ENCODE assay signal across 8 cellular contexts in genomic region chr1:85707990-85708825, GRCh38. TPM values are rescaled to one million over a fixed set of nuclear protein-coding genes. Genes with fewer than 3 reads are reported as not detected.
A peak's percentile ranks its signal among the peaks of the same experiment; 100 is the strongest.
DNase-seq lines count a peak whose midpoint lies in the region; TF ChIP-seq lines count a peak whose summit lies in the region.

TSS of gene ZNHIT6 (minus strand) at chr1:85708433. CDS start at chr1:85708284, 149 bp downstream.

- H3K4me3 ChIP-seq in suprapubic skin, result peak within 1 kb of the TSS; percentile 82

- under 1% methylated on average over 35 of the region's 35 CpGs for WGBS in suprapubic skin

- TF ChIP-seq CTCF in GM10248 (IDR thresholded peaks at IDR 0.05; ENCODE audit: control extremely low read depth, extremely low read depth, low read depth, missing control alignments) (no peak), HFFc6 (IDR thresholded peaks at IDR 0.05) (peak; percentile 71), suprapubic skin (IDR thresholded peaks at IDR 0.05) (peak; percentile 35 to 59)

- DNase-seq in GM10248 (ENCODE audit: extremely low spot score) (peak; percentile 84), HFFc6 (peak; percentile 97), NAMALWA (ENCODE audit: low spot score) (peak; percentile 90), SK-MEL-5 (ENCODE audit: low read depth, low spot score) (peak; percentile 94), globus pallidus (ENCODE audit: low spot score) (peak; percentile 85), nucleus accumbens (lab: John Stamatoyannopoulos, UW) (peak; percentile 18 to 96 (median 82)), suprapubic skin (ENCODE audit: low spot score in 2 of 2) (peak; percentile 93 to 95)
- peak; percentile 93 for DNase-seq in activated naive CD4-positive, alpha-beta T cell treated with anti-CD3 and anti-CD28 coated beads for 36 hours

- no peak for TF ChIP-seq POLR2A in suprapubic skin (IDR thresholded peaks at IDR 0.05)

- H3K27ac Mint-ChIP-seq in HFFc6, result no peak within 1 kb of the TSS
- no peak within 1 kb of the TSS for H3K27ac Mint-ChIP-seq in activated naive CD4-positive, alpha-beta T cell treated with anti-CD3 and anti-CD28 coated beads for 36 hours

- peak within 1 kb of the TSS; percentile 80 for H3K27ac ChIP-seq in suprapubic skin

- CTCF ChIA-PET in GM10248 (lab: Yijun Ruan, JAX), result interaction anchor here (0.6 to 1.7 kb wide), 13 partner anchors 9 to 325 kb away, joined by 3 to 7 read pairs (median 4); no protein-coding TSS in a partner anchor
- CTCF ChIA-PET in activated naive CD4-positive, alpha-beta T cell treated with anti-CD3 and anti-CD28 coated beads for 36 hours (lab: Charles Lee), result interaction anchor here (0.6 to 1.3 kb wide), 4 partner anchors 9 to 765 kb away, joined by 3 to 7 read pairs (median 4); no protein-coding TSS in a partner anchor

- H3K4me3 Mint-ChIP-seq in HFFc6, result no peak within 1 kb of the TSS
- no peak within 1 kb of the TSS for H3K4me3 Mint-ChIP-seq in activated naive CD4-positive, alpha-beta T cell treated with anti-CD3 and anti-CD28 coated beads for 36 hours

- H3K4me1 ChIP-seq in suprapubic skin, result peaks cover 25% of the 10 kb centered on the region

- H3K9me3 ChIP-seq in suprapubic skin, result no peaks in the 10 kb centered on the region

- H3K27me3 ChIP-seq in suprapubic skin, result no peaks in the 10 kb centered on the region

- in situ Hi-C loops in SK-MEL-5 (cut with HindIII; ENCODE audit: low pct_unique_long_range_greater_than_20kb, low sequenced_read_pairs), result no loop called here

- peaks cover 26% of the 10 kb centered on the region for H3K36me3 Mint-ChIP-seq in HFFc6 (ENCODE audit: low read depth)
- H3K36me3 Mint-ChIP-seq in activated naive CD4-positive, alpha-beta T cell treated with anti-CD3 and anti-CD28 coated beads for 36 hours (ENCODE audit: low read depth), result peaks cover 22% of the 10 kb centered on the region

- peaks cover 19% of the 10 kb centered on the region for H3K36me3 ChIP-seq in suprapubic skin

- intact Hi-C loops in activated naive CD4-positive, alpha-beta T cell treated with anti-CD3 and anti-CD28 coated beads for 36 hours (cut with micrococcal nuclease), result loop anchor here (1.0 to 10.0 kb wide), 11 partner anchors 131 to 1403 kb away; partner anchors contain the start of genes BCL10, C1orf52, HS2ST1 and SAMD13

- no peak for TF ChIP-seq EP300 in suprapubic skin (IDR thresholded peaks at IDR 0.05)

- POLR2A ChIA-PET in GM10248 (lab: Yijun Ruan, JAX), result interaction anchor here (0.6 to 1.0 kb wide), 2 partner anchors 9 to 34 kb away, joined by 3 read pairs; no protein-coding TSS in a partner anchor

- no peaks in the 10 kb centered on the region for H3K9me3 Mint-ChIP-seq in HFFc6
- H3K9me3 Mint-ChIP-seq in activated naive CD4-positive, alpha-beta T cell treated with anti-CD3 and anti-CD28 coated beads for 36 hours, result no peaks in the 10 kb centered on the region

- peaks cover 11% of the 10 kb centered on the region for H3K4me1 Mint-ChIP-seq in HFFc6 (ENCODE audit: low read depth)
- peaks cover 21% of the 10 kb centered on the region for H3K4me1 Mint-ChIP-seq in activated naive CD4-positive, alpha-beta T cell treated with anti-CD3 and anti-CD28 coated beads for 36 hours (ENCODE audit: low read depth)

- no peaks in the 10 kb centered on the region for H3K27me3 Mint-ChIP-seq in HFFc6 (ENCODE audit: insufficient read depth)
- H3K27me3 Mint-ChIP-seq in activated naive CD4-positive, alpha-beta T cell treated with anti-CD3 and anti-CD28 coated beads for 36 hours (ENCODE audit: low read depth), result no peaks in the 10 kb centered on the region

RNA-seq across cellular contexts. Expression of gene ZNHIT6, which starts in this region (rescaled TPM):
- 10 to 100 TPM; 21.5 to 25.9 (median 23.6) TPM for total RNA-seq in HFFc6 (2021; fragmentation: NEBNext Ultra II Directional; extraction: Animal tissue kit (Norgen Biotek cat#: 25700))
- 13.4 and 14.0 TPM in 2 replicates for total RNA-seq in SK-MEL-5 (2014; rRNA removed; shearing (Covaris generic))
- polyA plus RNA-seq in SK-MEL-5 (2015; cell fraction: cytosol; rRNA removed), result 23.2 and 30.0 TPM in 2 replicates
- polyA plus RNA-seq in SK-MEL-5 (2015; cell fraction: nucleus; rRNA removed), result 11.8 and 13.4 TPM in 2 replicates
- total RNA-seq in activated naive CD4-positive, alpha-beta T cell treated with anti-CD3 and anti-CD28 coated beads for 36 hours, result 10 to 100 TPM; 19.8 to 19.9 TPM
- 10 to 100 TPM; 11.0 to 13.8 (median 12.5) TPM for total RNA-seq in suprapubic skin

Comparison
In these comparisons a context has a peak if more than half of its experiments do, and no peak if none do; other contexts are left out.
1. Peak in every context shown above with its lines: DNase-seq, H3K4me3 ChIP-seq and H3K27ac ChIP-seq.